In genomic region chr16:30893744-30894539, GRCh38 we compare ENCODE assay signal across 8 cellular contexts. TPM values are rescaled to one million over a fixed set of nuclear protein-coding genes. Genes with fewer than 3 reads are reported as not detected.
DNase-seq lines count a peak whose midpoint lies in the region; ATAC-seq lines count a peak whose summit lies in the region.

Gene BCL7C (minus strand): TSS chr16:30894077. CDS start chr16:30893944, 133 bp downstream.

- H3K36me3 Mint-ChIP-seq in CD8-positive, alpha-beta memory T cell: peaks cover 0 to 28% (median 6%) of the 10 kb centered on the region in 3 donors

- ATAC-seq in GM19395 (IDR thresholded peaks at IDR 0.05; ENCODE audit: unreplicated experiment) (peak; percentile 70), HG03565 (IDR thresholded peaks at IDR 0.05; ENCODE audit: unreplicated experiment) (peak; percentile 47)

- H3K36me3 ChIP-seq in CD8-positive, alpha-beta memory T cell (ENCODE audit: insufficient read depth, low read length): peaks cover 2% of the 10 kb centered on the region

- H3K27ac ChIP-seq in CD8-positive, alpha-beta memory T cell (ENCODE audit: low read depth, low read length): peak within 1 kb of the TSS; percentile 64

- peaks cover 19% of the 10 kb centered on the region for H3K4me1 ChIP-seq in CD8-positive, alpha-beta memory T cell (ENCODE audit: insufficient read depth, low read length)

- H3K4me3 ChIP-seq in CD8-positive, alpha-beta memory T cell (ENCODE audit: low read length): peak within 1 kb of the TSS; percentile 79

- POLR2A ChIA-PET in CD8-positive, alpha-beta memory T cell (lab: Charles Lee): interaction anchor here (1.5 to 1.8 kb wide), 3 partner anchors 8 to 19 kb away, joined by 3 to 6 read pairs (median 5); no protein-coding TSS in a partner anchor

- in situ Hi-C loops in endometrial microvascular endothelial cells (cut with HindIII; ENCODE audit: inconsistent ontology term, low pct_unique_long_range_greater_than_20kb, low sequenced_read_pairs): no loop called here

- H3K9me3 Mint-ChIP-seq in CD8-positive, alpha-beta memory T cell: no peaks in the 10 kb centered on the region

- no peaks in the 10 kb centered on the region for H3K9me3 ChIP-seq in CD8-positive, alpha-beta memory T cell (ENCODE audit: low read length)

- CTCF ChIA-PET in CD8-positive, alpha-beta memory T cell (lab: Charles Lee): interaction anchor here (0.5 to 5.8 kb wide), 5 partner anchors 8 to 170 kb away, joined by 3 to 33 read pairs (median 4); no protein-coding TSS in a partner anchor

- H3K27ac Mint-ChIP-seq in CD8-positive, alpha-beta memory T cell: peak within 1 kb of the TSS; percentile 87 to 97 (median 92)

- peaks cover 41 to 56% (median 47%) of the 10 kb centered on the region in 3 donors for H3K4me1 Mint-ChIP-seq in CD8-positive, alpha-beta memory T cell

- DNase-seq in CD8-positive, alpha-beta memory T cell: peak; percentile 61 to 86 (median 75)
- DNase-seq in NOMO-1 treated with dmso at 0.1 percent for 144 hours (lab: John Stamatoyannopoulos, UW; ENCODE audit: unreplicated experiment): peak; percentile 97
- DNase-seq in activated CD8-positive, alpha-beta memory T cell treated with anti-CD3 and anti-CD28 coated beads, Interleukin-2, amount 50 U/mL, for 24 hours (ENCODE audit: extremely low read depth): peak; percentile 61
- peak; percentile 84 for DNase-seq in midbrain (lab: John Stamatoyannopoulos, UW)
- DNase-seq in stimulated activated CD8-positive, alpha-beta memory T cell treated with anti-CD3 and anti-CD28 coated beads, Interleukin-2, amount 100 ng/mL, for 1 hour (ENCODE audit: low read depth in 2 of 2): peak; percentile 45 to 67

- peak within 1 kb of the TSS; percentile 83 to 94 (median 88) for H3K4me3 Mint-ChIP-seq in CD8-positive, alpha-beta memory T cell

- H3K27me3 ChIP-seq in CD8-positive, alpha-beta memory T cell (ENCODE audit: insufficient read depth, low read length, poor library complexity, severe bottlenecking): no peaks in the 10 kb centered on the region

- H3K27me3 Mint-ChIP-seq in CD8-positive, alpha-beta memory T cell: peaks cover 0 to 2% of the 10 kb centered on the region in 2 donors

RNA-seq across cellular contexts. Expression of gene BCL7C, which starts in this region (rescaled TPM):
- total RNA-seq in CD8-positive, alpha-beta memory T cell: 10 to 100 TPM; 31.7 to 35.0 TPM
- 52.3 TPM for polyA plus RNA-seq in CD8-positive, alpha-beta memory T cell
- total RNA-seq in endometrial microvascular endothelial cells (ENCODE audit: inconsistent ontology term): 25.8 TPM

Comparison
In these comparisons a context has a peak if more than half of its experiments do, and no peak if none do; other contexts are left out.
1. Peak in every context shown above with its lines: DNase-seq, ATAC-seq, H3K4me3 ChIP-seq and H3K27ac ChIP-seq.